In genomic region chr4:152679414-152680281, GRCh38 we compare ENCODE assay signal across 8 cellular contexts. TPM values are rescaled to one million over a fixed set of nuclear protein-coding genes. Genes with fewer than 3 reads are reported as not detected.
A peak's percentile ranks its signal among the peaks of the same experiment; 100 is the strongest.
DNase-seq lines count a peak whose midpoint lies in the region; ATAC-seq, FAIRE-seq and TF ChIP-seq lines count a peak whose summit lies in the region.

Gene TMEM154, minus strand, starts transcription at chr4:152679997. Its CDS starts 64 bp downstream, at chr4:152679933.

- CTCF ChIA-PET in BJ (lab: Yijun Ruan, JAX), result interaction anchor here (1.0 kb wide), 1 partner anchor 18 kb away, joined by 3 read pairs; no protein-coding TSS in a partner anchor

- H3K23ac ChIP-seq in neuronal stem cell (ENCODE audit: low read depth, low read length, poor library complexity), result no peak within 1 kb of the TSS

- H3K27me3 ChIP-seq in BJ (ENCODE audit: control insufficient read depth, insufficient read depth, low read length) (0 out of 2 replicates have a peak, but pooled peaks cover 1% of the 10 kb centered on the region), neuronal stem cell (ENCODE audit: control insufficient read depth in 3 of 3, insufficient read depth in 3 of 3, low read depth in 1 of 3, low read length in 3 of 3) (peaks cover 0 to 79% (median 7%) of the 10 kb centered on the region in 3 experiments), stomach smooth muscle (ENCODE audit: control insufficient read depth in 1 of 2, insufficient read depth in 2 of 2, low read length in 2 of 2) (no peaks in the 10 kb centered on the region)

- peak within 1 kb of the TSS; percentile 93 for H3K4me3 Mint-ChIP-seq in activated T-helper 17 cell treated with anti-CD3 and anti-CD28 coated beads, Interleukin-2, amount 50 U/mL, for 72 hours

- H3K36me3 Mint-ChIP-seq in activated T-helper 17 cell treated with anti-CD3 and anti-CD28 coated beads, Interleukin-2, amount 50 U/mL, for 72 hours (ENCODE audit: low read depth), result no peaks in the 10 kb centered on the region

- no peak within 1 kb of the TSS for H3K27ac ChIP-seq in neuronal stem cell (replicated peaks; ENCODE audit: low read length)
- no peak within 1 kb of the TSS for H3K27ac ChIP-seq in stomach smooth muscle (ENCODE audit: low read length)

- H2AK5ac ChIP-seq in neuronal stem cell (ENCODE audit: low read depth, low read length), result no peak within 1 kb of the TSS

- no peak within 1 kb of the TSS for H2BK120ac ChIP-seq in neuronal stem cell (ENCODE audit: low read depth, low read length)

- no peak within 1 kb of the TSS for H2BK12ac ChIP-seq in neuronal stem cell (ENCODE audit: low read length)

- no peak within 1 kb of the TSS for H4K91ac ChIP-seq in neuronal stem cell (ENCODE audit: low read depth, low read length, poor library complexity)

- H4K8ac ChIP-seq in neuronal stem cell (ENCODE audit: low read depth, low read length), result no peak within 1 kb of the TSS

- H3K9me3 Mint-ChIP-seq in activated T-helper 17 cell treated with anti-CD3 and anti-CD28 coated beads, Interleukin-2, amount 50 U/mL, for 72 hours, result no peaks in the 10 kb centered on the region

- H3K27me3 Mint-ChIP-seq in activated T-helper 17 cell treated with anti-CD3 and anti-CD28 coated beads, Interleukin-2, amount 50 U/mL, for 72 hours, result no peaks in the 10 kb centered on the region

- H2BK15ac ChIP-seq in neuronal stem cell (ENCODE audit: low read length), result no peak within 1 kb of the TSS

- no peak within 1 kb of the TSS for H3K4ac ChIP-seq in neuronal stem cell (ENCODE audit: low read length)

- TF ChIP-seq CTCF in BJ (IDR thresholded peaks at IDR 0.05; ENCODE audit: insufficient read depth, low read depth, low read length) (no peak), fibroblast of villous mesenchyme (IDR thresholded peaks at IDR 0.05; ENCODE audit: insufficient read depth, low read depth, low read length) (no peak)

- peaks cover 34% of the 10 kb centered on the region for H3K4me1 Mint-ChIP-seq in activated T-helper 17 cell treated with anti-CD3 and anti-CD28 coated beads, Interleukin-2, amount 50 U/mL, for 72 hours

- ATAC-seq in GM19023 (IDR thresholded peaks at IDR 0.05; ENCODE audit: unreplicated experiment) (peak; percentile 66), HG03196 (IDR thresholded peaks at IDR 0.05; ENCODE audit: unreplicated experiment) (peak; percentile 78)
- ATAC-seq in activated T-helper 17 cell treated with anti-CD3 and anti-CD28 coated beads, Interleukin-2, amount 50 U/mL, for 72 hours (replicated peaks), result peak; percentile 89

- peak within 1 kb of the TSS; percentile 66 for H3K4me2 ChIP-seq in neuronal stem cell (ENCODE audit: insufficient read depth, low read length, poor library complexity, severe bottlenecking)

- peak within 1 kb of the TSS; percentile 52 for H3K4me3 ChIP-seq in BJ (ENCODE audit: low read depth, low read length)
- peak within 1 kb of the TSS; percentile 67 for H3K4me3 ChIP-seq in fibroblast of villous mesenchyme (ENCODE audit: low read depth, low read length)
- peak within 1 kb of the TSS; percentile 36 to 69 for H3K4me3 ChIP-seq in neuronal stem cell (ENCODE audit: low read length in 2 of 2)
- H3K4me3 ChIP-seq in stomach smooth muscle (ENCODE audit: low read length in 2 of 2), result peak within 1 kb of the TSS; percentile 64 to 66

- DNase-seq in BJ (ENCODE audit: low read depth) (no peak), RCC 7860 (ENCODE audit: low spot score) (peak; percentile 41), fibroblast of villous mesenchyme (ENCODE audit: low read depth) (peak; percentile 82), neuronal stem cell (ENCODE audit: low spot score) (peak; percentile 41)

- peaks cover 0 to 4% of the 10 kb centered on the region in 2 donors for H3K4me1 ChIP-seq in neuronal stem cell (ENCODE audit: control insufficient read depth in 2 of 2, insufficient read depth in 1 of 2, low read depth in 1 of 2, low read length in 2 of 2)
- no peaks in the 10 kb centered on the region for H3K4me1 ChIP-seq in stomach smooth muscle (ENCODE audit: control insufficient read depth, insufficient read depth, low read length)

- POLR2A ChIA-PET in BJ (lab: Charles Lee), result interaction anchor here (0.7 kb wide), 1 partner anchor 389 kb away, joined by 7 read pairs; no protein-coding TSS in a partner anchor

- H3K9ac ChIP-seq in neuronal stem cell (ENCODE audit: low read depth, low read length, poor library complexity) (no peak within 1 kb of the TSS), stomach smooth muscle (ENCODE audit: low read length in 2 of 2) (peak within 1 kb of the TSS; percentile 37 to 48)

- H3K36me3 ChIP-seq in BJ (ENCODE audit: control insufficient read depth, insufficient read depth, low read length) (no peaks in the 10 kb centered on the region), neuronal stem cell (replicated peaks in 1 of 2; ENCODE audit: control insufficient read depth in 2 of 2, insufficient read depth in 2 of 2, low read length in 2 of 2) (no peaks in the 10 kb centered on the region), stomach smooth muscle (ENCODE audit: control insufficient read depth in 2 of 2, insufficient read depth in 2 of 2, low read length in 2 of 2) (no peaks in the 10 kb centered on the region)

- H3K79me1 ChIP-seq in neuronal stem cell (ENCODE audit: low read depth, low read length), result no peaks in the 10 kb centered on the region

- no CpG with 5 or more reads among the region's 32 CpGs for WGBS in neuronal stem cell (ENCODE audit: extremely low coverage in 2 of 2, insufficient read length in 2 of 2, insufficient replicate concordance in 1 of 2), 2 donors

- peak within 1 kb of the TSS; percentile 29 for H3K18ac ChIP-seq in neuronal stem cell (ENCODE audit: low read length)

- no peak for FAIRE-seq in RCC 7860 (lab: Jason Lieb, UNC)

- no peaks in the 10 kb centered on the region for H3K9me3 ChIP-seq in neuronal stem cell (replicated peaks in 1 of 2; ENCODE audit: control insufficient read depth in 2 of 2, insufficient read depth in 1 of 2, low read depth in 1 of 2, low read length in 2 of 2)
- no peaks in the 10 kb centered on the region for H3K9me3 ChIP-seq in stomach smooth muscle (ENCODE audit: control insufficient read depth in 2 of 2, low read length in 2 of 2)

- peak within 1 kb of the TSS; percentile 85 for H2AFZ ChIP-seq in neuronal stem cell (ENCODE audit: low read length)

- H2BK5ac ChIP-seq in neuronal stem cell (ENCODE audit: low read length), result no peak within 1 kb of the TSS

- H3K14ac ChIP-seq in neuronal stem cell (ENCODE audit: low read length), result no peak within 1 kb of the TSS

- H3K27ac Mint-ChIP-seq in activated T-helper 17 cell treated with anti-CD3 and anti-CD28 coated beads, Interleukin-2, amount 50 U/mL, for 72 hours, result peak within 1 kb of the TSS; percentile 91

RNA-seq across cellular contexts. Expression of gene TMEM154, which starts in this region (rescaled TPM):
- polyA plus RNA-seq in BJ (2011; rRNA removed), result 1.1 and 2.4 TPM in 2 replicates
- polyA minus RNA-seq in BJ (2011; rRNA and poly(A)+ RNA removed), result 1.3 and 1.4 TPM in 2 replicates
- 10 to 100 TPM in 1 of 2 donors, 1 to 10 TPM in 1; 8.6 to 18.0 TPM for total RNA-seq in activated T-helper 17 cell treated with anti-CD3 and anti-CD28 coated beads, Interleukin-2, amount 50 U/mL, for 72 hours
- 8.1 and 11.2 TPM in 2 replicates for total RNA-seq in fibroblast of villous mesenchyme
- polyA plus RNA-seq in neuronal stem cell (2013, experiment 1 of 2), result 0.14 TPM
- polyA plus RNA-seq in neuronal stem cell (2013, experiment 2 of 2), result 0.18 TPM
